Comparison of ENCODE assay signal across 11 cellular contexts in genomic region chr15:91515188-91515754, GRCh38.
A peak's percentile ranks its signal among the peaks of the same experiment; 100 is the strongest.
DNase-seq lines count a peak whose midpoint lies in the region; ATAC-seq and TF ChIP-seq lines count a peak whose summit lies in the region.
"Had no signal": no experiment of that assay in that cellular context is flagged by ENCODE, and none has a peak within 500 bp of the region (broad histone marks: within the 10 kb centered on the region; RNA-seq: fewer than 3 reads in every experiment).

No MANE protein-coding gene starts in this region.

- H3K4me1 ChIP-seq in RWPE2 (ENCODE audit: insufficient read depth, poor library complexity, severe bottlenecking) (peaks cover 24% of the 10 kb centered on the region), skeletal muscle satellite cell (ENCODE audit: control insufficient read depth, insufficient read depth, low read length) (peaks cover 43% of the 10 kb centered on the region)
- H3K4me1 ChIP-seq: Peyer's patch had no signal

- H3K9ac ChIP-seq in skeletal muscle satellite cell (ENCODE audit: low read depth, low read length) = no peak overlapping the region

- H3K27me3 ChIP-seq in RWPE2 (ENCODE audit: insufficient read depth, poor library complexity, severe bottlenecking) (no peaks in the 10 kb centered on the region), skeletal muscle satellite cell (ENCODE audit: control insufficient read depth, insufficient read depth, low read length) (no peaks in the 10 kb centered on the region)
- H3K27me3 ChIP-seq: Peyer's patch had no signal

- H3K4me3 ChIP-seq in RWPE2 (ENCODE audit: severe bottlenecking) (no peak overlapping the region), fibroblast of villous mesenchyme (ENCODE audit: low read depth, low read length) (no peak overlapping the region), skeletal muscle satellite cell (ENCODE audit: low read length) (no peak overlapping the region), coronary artery (no peak overlapping the region)
- H3K4me3 ChIP-seq: Peyer's patch had no signal

- H3K9me3 ChIP-seq in RWPE2 (ENCODE audit: severe bottlenecking) = no peaks in the 10 kb centered on the region
- no peaks in the 10 kb centered on the region for H3K9me3 ChIP-seq in skeletal muscle satellite cell (replicated peaks; ENCODE audit: low read length)
- H3K9me3 ChIP-seq: Peyer's patch had no signal

- no peaks in the 10 kb centered on the region for H3K36me3 ChIP-seq in RWPE2 (ENCODE audit: low read depth)
- H3K36me3 ChIP-seq in skeletal muscle satellite cell (ENCODE audit: insufficient read depth, low read length) = no peaks in the 10 kb centered on the region
- H3K36me3 ChIP-seq: Peyer's patch had no signal

- H3K27ac ChIP-seq in RWPE2 (ENCODE audit: poor library complexity, severe bottlenecking) = peak overlapping the region; percentile 90
- H3K27ac ChIP-seq in coronary artery = no peak overlapping the region
- H3K27ac ChIP-seq: Peyer's patch had no signal

- peak; percentile 48 for ATAC-seq in GM19324 (IDR thresholded peaks at IDR 0.05; ENCODE audit: low FRiP score, unreplicated experiment)
- peak; percentile 99 for ATAC-seq in RWPE2 (ENCODE audit: low read depth)
- no peak for ATAC-seq in HG02571 (IDR thresholded peaks at IDR 0.05; ENCODE audit: unreplicated experiment)
- no peak for ATAC-seq in HG02798 (IDR thresholded peaks at IDR 0.05; ENCODE audit: poor library complexity, unreplicated experiment)
- ATAC-seq: activated CD8-positive, alpha-beta memory T cell treated with anti-CD3 and anti-CD28 coated beads, Interleukin-2, amount 10 ng/mL, durations not matched to agents 7 days and 5 days had no signal

- TF ChIP-seq CTCF in RWPE2 (IDR thresholded peaks at IDR 0.05; ENCODE audit: poor library complexity, severe bottlenecking) = no peak
- no peak for TF ChIP-seq CTCF in fibroblast of villous mesenchyme (IDR thresholded peaks at IDR 0.05; ENCODE audit: insufficient read depth, low read depth, low read length)
- no peak for TF ChIP-seq CTCF in coronary artery (IDR thresholded peaks at IDR 0.05)

- DNase-seq in RWPE2 (ENCODE audit: low spot score) (peak; percentile 83), fibroblast of villous mesenchyme (ENCODE audit: low read depth) (peak; percentile 42), coronary artery (ENCODE audit: low spot score) (no peak)
- DNase-seq in activated CD4-positive, CD25-positive, alpha-beta regulatory T cell (lab: John Stamatoyannopoulos, UW) = no peak
- DNase-seq: activated CD8-positive, alpha-beta memory T cell treated with anti-CD3 and anti-CD28 coated beads, Interleukin-2, amount 10 ng/mL, durations not matched to agents 7 days and 5 days; midbrain had no signal

- peak overlapping the region; percentile 52 for H3K4me2 ChIP-seq in skeletal muscle satellite cell (ENCODE audit: low read length)

Comparison
In these comparisons a context has a peak if more than half of its experiments do, and no peak if none do; other contexts are left out.
1. ATAC-seq: peak in GM19324 (single experiment) and RWPE2 (single experiment); none in HG02571 (single experiment) and HG02798 (single experiment).
2. DNase-seq: peak in RWPE2 (single experiment) and fibroblast of villous mesenchyme (single experiment); none in coronary artery (single experiment) and activated CD4-positive, CD25-positive, alpha-beta regulatory T cell (0 of 4).